In the genomic region with DNA sequence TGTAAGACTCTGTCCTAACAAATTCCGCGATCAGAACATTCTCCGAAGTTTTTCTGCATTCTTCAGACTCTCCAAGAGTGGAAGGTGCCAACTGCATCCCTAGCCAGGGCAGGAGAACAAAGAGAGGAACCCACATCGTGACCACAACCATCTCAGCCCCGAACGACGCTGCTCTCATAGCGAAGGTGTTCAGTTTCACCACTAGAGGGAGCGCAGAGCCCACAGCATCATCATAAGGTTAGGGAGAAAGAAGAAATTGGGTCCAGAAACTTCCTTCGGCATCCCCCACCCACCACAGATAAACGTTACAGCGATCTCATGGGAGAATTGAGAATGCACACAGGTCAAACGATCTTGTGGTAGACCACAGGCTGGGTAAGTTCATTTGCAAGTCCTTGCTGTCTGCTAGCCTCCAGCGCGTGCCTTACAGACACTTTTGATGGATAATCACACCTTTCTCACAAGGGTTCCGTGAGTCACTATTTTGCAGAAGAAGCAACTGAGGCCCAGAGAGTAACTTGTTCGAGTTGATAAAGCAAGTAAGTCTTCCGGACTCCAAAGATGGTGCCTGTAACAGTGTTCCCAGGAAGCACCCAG, we compare ENCODE assay signal across 8 cellular contexts. TPM values are rescaled to one million over a fixed set of nuclear protein-coding genes. Genes with fewer than 3 reads are reported as not detected.
DNase-seq lines count a peak whose midpoint lies in the region; ATAC-seq lines count a peak whose summit lies in the region.

No MANE protein-coding gene starts in this region.

- no peak overlapping the region for H3K4me3 Mint-ChIP-seq in activated CD8-positive, alpha-beta T cell treated with anti-CD3 and anti-CD28 coated beads, Interleukin-2, amount 10 ng/mL, durations not matched to agents 7 days and 5 days
- no peak overlapping the region for H3K4me3 Mint-ChIP-seq in effector memory CD8-positive, alpha-beta T cell

- H3K27me3 ChIP-seq in mesenchymal stem cell (ENCODE audit: control insufficient read depth in 1 of 2, insufficient read depth in 1 of 2, low read length in 2 of 2): no peaks in the 10 kb centered on the region

- no peak overlapping the region for H3K27ac Mint-ChIP-seq in activated CD8-positive, alpha-beta T cell treated with anti-CD3 and anti-CD28 coated beads, Interleukin-2, amount 10 ng/mL, durations not matched to agents 7 days and 5 days
- no peak overlapping the region for H3K27ac Mint-ChIP-seq in effector memory CD8-positive, alpha-beta T cell

- no peak overlapping the region for H2BK120ac ChIP-seq in mesenchymal stem cell (ENCODE audit: low read depth, low read length)

- no peaks in the 10 kb centered on the region for H3K9me3 Mint-ChIP-seq in activated CD8-positive, alpha-beta T cell treated with anti-CD3 and anti-CD28 coated beads, Interleukin-2, amount 10 ng/mL, durations not matched to agents 7 days and 5 days (ENCODE audit: insufficient read depth)
- peaks cover 0 to 2% of the 10 kb centered on the region in 2 donors for H3K9me3 Mint-ChIP-seq in effector memory CD8-positive, alpha-beta T cell

- H3K9me3 ChIP-seq in mesenchymal stem cell (ENCODE audit: control insufficient read depth, low read length): no peaks in the 10 kb centered on the region

- peak overlapping the region; percentile 37 for H3K9ac ChIP-seq in mesenchymal stem cell (ENCODE audit: low read length)

- POLR2A ChIA-PET in activated CD8-positive, alpha-beta T cell treated with anti-CD3 and anti-CD28 coated beads, Interleukin-2, amount 10 ng/mL, durations not matched to agents 7 days and 5 days (lab: Charles Lee): no interaction called here

- WGBS in mesenchymal stem cell: 15% methylated on average over 18 of the region's 18 CpGs

- no peak overlapping the region for H3K4me3 ChIP-seq in mesenchymal stem cell (ENCODE audit: insufficient read depth in 1 of 2, low read depth in 1 of 2, low read length in 2 of 2)

- no peak overlapping the region for H3K4ac ChIP-seq in mesenchymal stem cell (ENCODE audit: low read depth in 1 of 2, low read length in 2 of 2)

- H3K14ac ChIP-seq in mesenchymal stem cell (ENCODE audit: low read length in 2 of 2): no peak overlapping the region

- H3K18ac ChIP-seq in mesenchymal stem cell (ENCODE audit: low read depth in 1 of 2, low read length in 2 of 2): peak overlapping the region in 1 of 2 experiments; percentile 42

- H3K27me3 Mint-ChIP-seq in activated CD8-positive, alpha-beta T cell treated with anti-CD3 and anti-CD28 coated beads, Interleukin-2, amount 10 ng/mL, durations not matched to agents 7 days and 5 days (ENCODE audit: low read depth): peaks cover 18% of the 10 kb centered on the region
- H3K27me3 Mint-ChIP-seq in effector memory CD8-positive, alpha-beta T cell: peaks cover 34 to 47% of the 10 kb centered on the region in 2 donors

- no peaks in the 10 kb centered on the region for H3K36me3 Mint-ChIP-seq in activated CD8-positive, alpha-beta T cell treated with anti-CD3 and anti-CD28 coated beads, Interleukin-2, amount 10 ng/mL, durations not matched to agents 7 days and 5 days (ENCODE audit: low read depth)
- no peaks in the 10 kb centered on the region for H3K36me3 Mint-ChIP-seq in effector memory CD8-positive, alpha-beta T cell (ENCODE audit: insufficient read depth)

- H4K91ac ChIP-seq in mesenchymal stem cell (ENCODE audit: low read length): no peak overlapping the region

- CTCF ChIA-PET in activated CD8-positive, alpha-beta T cell treated with anti-CD3 and anti-CD28 coated beads, Interleukin-2, amount 10 ng/mL, durations not matched to agents 7 days and 5 days (lab: Charles Lee): interaction anchor here (0.8 to 1.0 kb wide), 4 partner anchors 413 to 1185 kb away, joined by 3 to 4 read pairs (median 3); no protein-coding TSS in a partner anchor

- H2AFZ ChIP-seq in mesenchymal stem cell (ENCODE audit: low read depth, low read length): no peak overlapping the region

- peaks cover 9% of the 10 kb centered on the region for H3K4me1 Mint-ChIP-seq in activated CD8-positive, alpha-beta T cell treated with anti-CD3 and anti-CD28 coated beads, Interleukin-2, amount 10 ng/mL, durations not matched to agents 7 days and 5 days (ENCODE audit: low read depth)
- peaks cover 3 to 5% of the 10 kb centered on the region in 2 donors for H3K4me1 Mint-ChIP-seq in effector memory CD8-positive, alpha-beta T cell (ENCODE audit: low read depth in 2 of 2)

- H2AK5ac ChIP-seq in mesenchymal stem cell (ENCODE audit: low read length, severe bottlenecking): no peak overlapping the region

- H3K4me2 ChIP-seq in mesenchymal stem cell (ENCODE audit: low read length, poor library complexity, severe bottlenecking): no peak overlapping the region

- no peak overlapping the region for H4K8ac ChIP-seq in mesenchymal stem cell (ENCODE audit: low read length)

- peak overlapping the region; percentile 4 for H3K27ac ChIP-seq in mesenchymal stem cell (ENCODE audit: low read length, poor library complexity, severe bottlenecking)

- H2BK5ac ChIP-seq in mesenchymal stem cell (ENCODE audit: low read depth, low read length, poor library complexity, severe bottlenecking): no peak overlapping the region

- DNase-seq in ELR (ENCODE audit: low read depth) (peak; percentile 85), HK-2 (ENCODE audit: unreplicated experiment) (peak; percentile 76), NCI-H774 (lab: John Stamatoyannopoulos, UW) (peak; percentile 82), mesenchymal stem cell (peak; percentile 86)
- peak; percentile 72 for DNase-seq in activated CD8-positive, alpha-beta T cell treated with anti-CD3 and anti-CD28 coated beads, Interleukin-2, amount 10 ng/mL, durations not matched to agents 7 days and 5 days
- DNase-seq in effector memory CD8-positive, alpha-beta T cell: peak; percentile 42 to 54 (median 50)
- DNase-seq in stimulated activated CD8-positive, alpha-beta memory T cell treated with anti-CD3 and anti-CD28 coated beads, Interleukin-7, amount 100 ng/mL, for 4 hours (ENCODE audit: low read depth in 2 of 2): peak; percentile 15 to 26

- no peaks in the 10 kb centered on the region for H3K36me3 ChIP-seq in mesenchymal stem cell (ENCODE audit: control insufficient read depth in 1 of 2, insufficient read depth in 2 of 2, low read depth in 1 of 2, low read length in 2 of 2)

- no peak overlapping the region for H2BK15ac ChIP-seq in mesenchymal stem cell (ENCODE audit: low read depth, poor library complexity, severe bottlenecking)

- H3K4me1 ChIP-seq in mesenchymal stem cell (ENCODE audit: control insufficient read depth, insufficient read depth, low read depth, low read length): peaks cover 8% of the 10 kb centered on the region

- no peak overlapping the region for H3K23ac ChIP-seq in mesenchymal stem cell (ENCODE audit: low read length in 2 of 2)

- H2BK12ac ChIP-seq in mesenchymal stem cell (ENCODE audit: low read length in 2 of 2): peak overlapping the region in 1 of 2 experiments; percentile 25

- H3K79me1 ChIP-seq in mesenchymal stem cell (replicated peaks; ENCODE audit: low read length, poor library complexity, severe bottlenecking): peaks cover 1% of the 10 kb centered on the region

- ATAC-seq in activated CD8-positive, alpha-beta T cell treated with anti-CD3 and anti-CD28 coated beads, Interleukin-2, amount 10 ng/mL, durations not matched to agents 7 days and 5 days: peak; percentile 89
- ATAC-seq in effector memory CD8-positive, alpha-beta T cell (replicated peaks): peak; percentile 89
- ATAC-seq in GM19455 (IDR thresholded peaks at IDR 0.05; ENCODE audit: unreplicated experiment): no peak

RNA-seq across cellular contexts. Expression of a gene that starts 53.7 kb away (rescaled TPM):
- 100 to 1,000 TPM; 123 to 126 TPM for total RNA-seq in activated CD8-positive, alpha-beta T cell treated with anti-CD3 and anti-CD28 coated beads, Interleukin-2, amount 10 ng/mL, durations not matched to agents 7 days and 5 days
- polyA plus RNA-seq in mesenchymal stem cell (2013, experiment 1 of 2): 16.2 TPM
- 15.9 TPM for polyA plus RNA-seq in mesenchymal stem cell (2013, experiment 2 of 2)

Comparison
In these comparisons a context has a peak if more than half of its experiments do, and no peak if none do; other contexts are left out.
1. DNase-seq: peak in every context shown above with its lines; median percentile 86 in mesenchymal stem cell; 85 in ELR; 82 in NCI-H774; 76 in HK-2; 72 in activated CD8-positive, alpha-beta T cell treated with anti-CD3 and anti-CD28 coated beads, Interleukin-2, amount 10 ng/mL, durations not matched to agents 7 days and 5 days; 50 in effector memory CD8-positive, alpha-beta T cell; 20 in stimulated activated CD8-positive, alpha-beta memory T cell treated with anti-CD3 and anti-CD28 coated beads, Interleukin-7, amount 100 ng/mL, for 4 hours.